Comparison of ENCODE assay signal across 8 cellular contexts in the genomic region with DNA sequence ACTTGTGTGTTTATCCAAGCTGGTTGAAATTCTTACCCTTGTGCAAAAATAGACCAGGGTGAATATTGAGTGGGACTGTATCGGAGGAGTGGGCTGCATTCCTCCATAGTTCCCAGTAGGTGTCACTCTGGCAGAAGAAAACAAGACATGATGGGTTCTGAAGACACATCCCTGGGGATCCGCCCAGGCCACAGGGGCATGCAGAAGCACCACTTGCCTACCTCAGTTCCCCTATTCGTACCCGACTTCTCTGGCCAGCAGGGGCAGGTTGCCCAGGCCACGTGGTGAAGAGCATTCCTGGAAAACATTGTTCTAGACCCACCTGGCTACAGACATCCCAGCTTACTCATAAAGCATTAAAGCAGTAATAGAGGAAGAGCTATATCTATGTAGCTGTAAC.
DNase-seq lines count a peak whose midpoint lies in the region; ATAC-seq and TF ChIP-seq lines count a peak whose summit lies in the region.

No MANE protein-coding gene starts in this region.

- H3K27ac Mint-ChIP-seq in T-helper 17 cell, result peak overlapping the region; percentile 45
- no peak overlapping the region for H3K27ac Mint-ChIP-seq in effector memory CD8-positive, alpha-beta T cell

- H2BK120ac ChIP-seq in mesendoderm (ENCODE audit: low read depth, low read length), result no peak overlapping the region

- ATAC-seq in DND-41 (ENCODE audit: insufficient read depth, low read depth) (peak; percentile 94), GM21529 (IDR thresholded peaks at IDR 0.05; ENCODE audit: unreplicated experiment) (peak; percentile 49), T-helper 17 cell (peak; percentile 50), GM19328 (IDR thresholded peaks at IDR 0.05; ENCODE audit: unreplicated experiment) (no peak)
- ATAC-seq in effector memory CD8-positive, alpha-beta T cell (replicated peaks), result peak; percentile 46

- H3K36me3 Mint-ChIP-seq in T-helper 17 cell (ENCODE audit: low read depth), result no peaks in the 10 kb centered on the region
- no peaks in the 10 kb centered on the region for H3K36me3 Mint-ChIP-seq in effector memory CD8-positive, alpha-beta T cell (ENCODE audit: insufficient read depth)

- H2BK15ac ChIP-seq in mesendoderm (replicated peaks; ENCODE audit: low read depth), result no peak overlapping the region

- H4K20me1 ChIP-seq in DND-41 (ENCODE audit: insufficient read depth, low read length), result peaks cover 29% of the 10 kb centered on the region

- H3K4me1 Mint-ChIP-seq in T-helper 17 cell, result peaks cover 26% of the 10 kb centered on the region
- peaks cover 5 to 12% of the 10 kb centered on the region in 2 donors for H3K4me1 Mint-ChIP-seq in effector memory CD8-positive, alpha-beta T cell (ENCODE audit: low read depth in 2 of 2)

- no peak overlapping the region for H3K18ac ChIP-seq in mesendoderm (ENCODE audit: low read length)

- no peaks in the 10 kb centered on the region for H3K27me3 Mint-ChIP-seq in T-helper 17 cell
- no peaks in the 10 kb centered on the region for H3K27me3 Mint-ChIP-seq in effector memory CD8-positive, alpha-beta T cell

- H3K9me3 ChIP-seq in DND-41 (ENCODE audit: insufficient read depth, low read length, severe bottlenecking) (no peaks in the 10 kb centered on the region), T-helper 17 cell (ENCODE audit: control insufficient read depth, low read length, poor library complexity, severe bottlenecking) (no peaks in the 10 kb centered on the region)

- H3K79me2 ChIP-seq in DND-41 (ENCODE audit: insufficient read depth, low read length), result peaks cover 91% of the 10 kb centered on the region
- no peaks in the 10 kb centered on the region for H3K79me2 ChIP-seq in mesendoderm (ENCODE audit: control insufficient read depth, insufficient read depth, low read length)

- H3K23ac ChIP-seq in mesendoderm (ENCODE audit: low read length), result no peak overlapping the region

- no peak overlapping the region for H2AFZ ChIP-seq in DND-41 (ENCODE audit: low read depth, low read length)

- H3K27ac ChIP-seq in DND-41 (ENCODE audit: low read length) (no peak overlapping the region), mesendoderm (ENCODE audit: low read depth, low read length) (no peak overlapping the region)

- no peak overlapping the region for H3K9ac ChIP-seq in DND-41 (ENCODE audit: low read depth, low read length)
- no peak overlapping the region for H3K9ac ChIP-seq in mesendoderm (ENCODE audit: low read length)

- H3K56ac ChIP-seq in mesendoderm (ENCODE audit: low read length), result no peak overlapping the region

- DNase-seq in DND-41, result peak; percentile 59
- DNase-seq in T-helper 17 cell, result no peak
- DNase-seq in effector memory CD8-positive, alpha-beta T cell, result peak in 1 of 3 experiments; percentile 6
- peak; percentile 72 for DNase-seq in mesendoderm
- DNase-seq in cerebellum (ENCODE audit: low spot score), result no peak

- H3K4ac ChIP-seq in mesendoderm (ENCODE audit: low read depth, low read length), result no peak overlapping the region

- no peak overlapping the region for H4K8ac ChIP-seq in mesendoderm (ENCODE audit: low read depth, low read length)

- TF ChIP-seq CTCF in DND-41 (IDR thresholded peaks at IDR 0.05; ENCODE audit: borderline replicate concordance, extremely low read depth, low read length, poor library complexity, severe bottlenecking), result peak; percentile 88
- TF ChIP-seq CTCF in LNCAP (IDR thresholded peaks at IDR 0.05), result peak; percentile 85

- H3K4me1 ChIP-seq in DND-41 (ENCODE audit: insufficient read depth, low read length) (peaks cover 6% of the 10 kb centered on the region; the same call in 1 of the 2 replicates), mesendoderm (ENCODE audit: control insufficient read depth, low read depth, low read length) (no peaks in the 10 kb centered on the region)

- no CpG with 5 or more reads among the region's 5 CpGs for WGBS in mesendoderm (ENCODE audit: extremely low coverage, insufficient coverage, low lambda C conversion rate)

- no peak overlapping the region for H3K4me3 ChIP-seq in DND-41 (ENCODE audit: low read depth in 1 of 2, low read length in 2 of 2)
- H3K4me3 ChIP-seq in mesendoderm (ENCODE audit: low read length), result no peak overlapping the region

- no peaks in the 10 kb centered on the region for H3K9me3 Mint-ChIP-seq in effector memory CD8-positive, alpha-beta T cell

- H4K5ac ChIP-seq in mesendoderm (ENCODE audit: low read length), result no peak overlapping the region

- H3K4me2 ChIP-seq in DND-41 (ENCODE audit: insufficient read depth, low read length), result no peak overlapping the region
- no peak overlapping the region for H3K4me2 ChIP-seq in mesendoderm (ENCODE audit: low read length)

- no peak overlapping the region for H2AK5ac ChIP-seq in mesendoderm (ENCODE audit: low read length)

- H3K4me3 Mint-ChIP-seq in T-helper 17 cell, result no peak overlapping the region
- no peak overlapping the region for H3K4me3 Mint-ChIP-seq in effector memory CD8-positive, alpha-beta T cell

- no peaks in the 10 kb centered on the region for H3K79me1 ChIP-seq in mesendoderm (ENCODE audit: low read length)

- H3K36me3 ChIP-seq in DND-41 (ENCODE audit: insufficient read depth, low read length) (peaks cover 26% of the 10 kb centered on the region), mesendoderm (ENCODE audit: control insufficient read depth, insufficient read depth, low read length) (no peaks in the 10 kb centered on the region)

- H2BK5ac ChIP-seq in mesendoderm (ENCODE audit: low read length), result no peak overlapping the region

- H3K27me3 ChIP-seq in DND-41 (ENCODE audit: insufficient read depth, low read length, poor library complexity) (no peaks in the 10 kb centered on the region), mesendoderm (ENCODE audit: insufficient read depth, low read length, poor library complexity) (no peaks in the 10 kb centered on the region)

Comparison
In these comparisons a context has a peak if more than half of its experiments do, and no peak if none do; other contexts are left out.
1. DNase-seq: peak in DND-41 (single experiment) and mesendoderm (single experiment); none in T-helper 17 cell (0 of 3) and cerebellum (single experiment).